In the genomic region with DNA sequence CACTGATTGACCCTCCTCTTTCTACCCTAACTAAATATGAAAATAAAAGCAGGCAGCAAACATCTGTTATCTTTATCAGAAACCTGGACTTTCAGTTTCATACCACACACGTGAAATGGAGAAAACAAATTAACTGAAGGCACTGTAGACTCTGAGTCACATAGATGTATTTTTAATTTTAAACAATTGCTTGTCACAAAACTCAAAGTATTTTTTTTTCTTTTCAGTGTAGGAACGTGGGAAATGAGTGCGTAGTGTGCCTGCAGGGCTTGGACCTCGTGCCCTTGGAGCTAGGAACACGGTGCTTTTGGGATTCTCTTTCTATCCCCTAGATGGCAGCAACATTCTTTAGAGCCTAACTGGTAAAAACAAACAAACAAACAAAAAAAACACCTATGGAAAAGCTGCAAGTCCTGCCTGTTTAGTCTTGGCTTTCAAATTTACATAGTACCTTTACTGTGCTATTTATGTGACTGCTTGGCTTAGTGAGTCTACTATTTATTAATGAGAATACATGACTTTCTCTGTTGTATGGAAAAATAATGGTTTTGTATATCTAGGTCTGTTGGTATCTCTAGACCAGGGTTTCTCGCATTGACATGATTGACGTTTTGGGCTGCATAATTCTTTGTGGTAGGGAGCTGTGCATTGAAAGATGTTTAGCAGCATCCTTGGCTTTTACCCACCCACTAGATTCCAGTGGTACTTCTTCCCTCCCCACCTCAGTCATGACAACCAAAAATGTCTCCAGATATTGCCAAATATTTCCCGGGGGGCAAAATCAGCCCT, we compare ENCODE assay signal across 8 cellular contexts. TPM values are rescaled to one million over a fixed set of nuclear protein-coding genes. Genes with fewer than 3 reads are reported as not detected.
DNase-seq lines count a peak whose midpoint lies in the region; ATAC-seq lines count a peak whose summit lies in the region.

No MANE protein-coding gene starts in this region.

- CTCF ChIA-PET in activated naive CD4-positive, alpha-beta T cell treated with anti-CD3 and anti-CD28 coated beads, Interleukin-2, amount 10 ng/mL, durations not matched to agents 7 days and 5 days (lab: Charles Lee) = interaction anchor here (0.6 to 7.9 kb wide), 23 partner anchors 9 to 1387 kb away, joined by 3 to 70 read pairs (median 4); a partner anchor contains a TSS

- H3K4me3 ChIP-seq in mucosa of rectum (ENCODE audit: low read length in 2 of 2) = peak overlapping the region; percentile 34 to 53

- H3K27ac Mint-ChIP-seq in activated naive CD4-positive, alpha-beta T cell treated with anti-CD3 and anti-CD28 coated beads, Interleukin-2, amount 10 ng/mL, durations not matched to agents 7 days and 5 days = peak overlapping the region; percentile 83

- no peak overlapping the region for H3K27ac ChIP-seq in mucosa of rectum (ENCODE audit: low read depth in 2 of 2, low read length in 2 of 2)

- peak overlapping the region; percentile 68 for H3K4me3 Mint-ChIP-seq in activated naive CD4-positive, alpha-beta T cell treated with anti-CD3 and anti-CD28 coated beads, Interleukin-2, amount 10 ng/mL, durations not matched to agents 7 days and 5 days

- no peaks in the 10 kb centered on the region for H3K9me3 ChIP-seq in mucosa of rectum (ENCODE audit: control insufficient read depth in 2 of 2, low read length in 2 of 2)

- H3K4me1 ChIP-seq in mucosa of rectum (ENCODE audit: control insufficient read depth in 2 of 2, insufficient read depth in 2 of 2, low read length in 2 of 2) = peaks cover 3 to 4% of the 10 kb centered on the region in 2 donors

- no peaks in the 10 kb centered on the region for H3K36me3 ChIP-seq in mucosa of rectum (ENCODE audit: control insufficient read depth in 2 of 2, insufficient read depth in 2 of 2, low read length in 2 of 2)

- H3K9ac ChIP-seq in mucosa of rectum (ENCODE audit: low read depth in 1 of 2, low read length in 2 of 2) = no peak overlapping the region

- ATAC-seq in GM21447 (IDR thresholded peaks at IDR 0.05; ENCODE audit: unreplicated experiment) (peak; percentile 86), HG03565 (IDR thresholded peaks at IDR 0.05; ENCODE audit: unreplicated experiment) (peak; percentile 83)

- no peaks in the 10 kb centered on the region for H3K36me3 Mint-ChIP-seq in activated naive CD4-positive, alpha-beta T cell treated with anti-CD3 and anti-CD28 coated beads, Interleukin-2, amount 10 ng/mL, durations not matched to agents 7 days and 5 days

- DNase-seq in activated naive CD4-positive, alpha-beta T cell treated with anti-CD3 and anti-CD28 coated beads, Interleukin-2, amount 10 ng/mL, durations not matched to agents 7 days and 5 days = peak; percentile 38
- no peak for DNase-seq in activated naive CD4-positive, alpha-beta T cell treated with Interleukin-2 at 50 U/mL for 16 hours
- peak; percentile 54 for DNase-seq in SK-N-DZ (ENCODE audit: low spot score)
- peak; percentile 37 for DNase-seq in epidermal melanocyte (ENCODE audit: insufficient read length, low spot score)
- no peak for DNase-seq in activated gamma-delta T cell treated with Interleukin-2 at 50 U/mL for 16 hours

- H3K27me3 Mint-ChIP-seq in activated naive CD4-positive, alpha-beta T cell treated with anti-CD3 and anti-CD28 coated beads, Interleukin-2, amount 10 ng/mL, durations not matched to agents 7 days and 5 days = peaks cover 4% of the 10 kb centered on the region

- H3K27me3 ChIP-seq in mucosa of rectum (ENCODE audit: control insufficient read depth in 2 of 2, insufficient read depth in 2 of 2, low read length in 2 of 2) = no peaks in the 10 kb centered on the region

- peaks cover 45% of the 10 kb centered on the region for H3K4me1 Mint-ChIP-seq in activated naive CD4-positive, alpha-beta T cell treated with anti-CD3 and anti-CD28 coated beads, Interleukin-2, amount 10 ng/mL, durations not matched to agents 7 days and 5 days

- H3K9me3 Mint-ChIP-seq in activated naive CD4-positive, alpha-beta T cell treated with anti-CD3 and anti-CD28 coated beads, Interleukin-2, amount 10 ng/mL, durations not matched to agents 7 days and 5 days = no peaks in the 10 kb centered on the region

RNA-seq across cellular contexts. Expression of a gene that starts 16.8 kb away (rescaled TPM):
- polyA plus RNA-seq in SK-N-DZ (2014; cell fraction: cytosol; rRNA removed) = not detected in 2 replicates
- not detected in 2 replicates for polyA plus RNA-seq in SK-N-DZ (2014; cell fraction: nucleus; rRNA removed)

Comparison
In these comparisons a context has a peak if more than half of its experiments do, and no peak if none do; other contexts are left out.
1. DNase-seq: peak in activated naive CD4-positive, alpha-beta T cell treated with anti-CD3 and anti-CD28 coated beads, Interleukin-2, amount 10 ng/mL, durations not matched to agents 7 days and 5 days (single experiment), SK-N-DZ (single experiment) and epidermal melanocyte (single experiment); none in activated naive CD4-positive, alpha-beta T cell treated with Interleukin-2 at 50 U/mL for 16 hours (single experiment) and activated gamma-delta T cell treated with Interleukin-2 at 50 U/mL for 16 hours (single experiment).